16 cellular contexts compared by ENCODE assay signal in the genomic region with DNA sequence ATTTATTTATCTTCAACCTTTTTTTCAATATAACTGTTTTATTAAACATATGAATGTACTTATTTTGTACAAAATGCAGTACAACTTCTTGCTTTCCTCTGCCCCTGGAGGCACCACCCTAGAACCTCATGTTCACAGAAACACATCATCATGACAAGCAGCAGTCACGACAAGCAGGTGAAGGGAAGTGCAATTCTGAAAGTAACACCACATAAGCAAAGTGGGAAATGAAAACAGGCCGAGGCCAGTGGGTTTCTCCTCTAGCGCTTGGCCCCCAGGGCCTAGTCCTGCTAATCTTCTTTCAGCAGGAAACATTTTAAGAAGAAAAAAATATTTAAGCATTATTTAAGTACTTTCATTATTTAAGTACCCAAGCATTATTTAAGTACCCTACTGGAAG.
DNase-seq lines count a peak whose midpoint lies in the region; ATAC-seq and TF ChIP-seq lines count a peak whose summit lies in the region.
"Had no signal": no experiment of that assay in that cellular context is flagged by ENCODE, and none has a peak within 500 bp of the region (broad histone marks: within the 10 kb centered on the region; RNA-seq: fewer than 3 reads in every experiment).

No MANE protein-coding gene starts in this region.

- H3K9me3 Mint-ChIP-seq in activated T-helper 2 cell treated with anti-CD3 and anti-CD28 coated beads, Interferon-gamma antibody, Interleukin-2, Interleukin-4, amounts not matched to agents 10 μg/mL and 5 μg/mL and 100 μg/mL, durations not matched to agents 14 hours and 24 hours and 36 hours: peaks cover 8% of the 10 kb centered on the region
- H3K9me3 Mint-ChIP-seq: endodermal cell had no signal

- H3K27me3 ChIP-seq in left lung: no peaks in the 10 kb centered on the region
- H3K27me3 ChIP-seq: BLaER1, brain microvascular endothelial cell, SJCRH30 had no signal

- H3K4me1 ChIP-seq in left lung: no peaks in the 10 kb centered on the region
- H3K4me1 ChIP-seq: BLaER1, left ventricle myocardium inferior, SJCRH30 had no signal

- DNase-seq in RPMI8226 (no peak), kidney glomerular epithelial cell (lab: John Stamatoyannopoulos, UW) (no peak), left lung (no peak)
- no peak for DNase-seq in activated T-helper 2 cell treated with anti-CD3 and anti-CD28 coated beads, Interferon-gamma antibody, Interleukin-2, Interleukin-4, amounts not matched to agents 10 μg/mL and 5 μg/mL and 100 μg/mL, durations not matched to agents 14 hours and 24 hours and 36 hours (ENCODE audit: low spot score)
- DNase-seq: activated T-cell treated with anti-CD3 and anti-CD28 coated beads, Interleukin-2, amount 50 U/mL, for 48 hours; brain microvascular endothelial cell; endodermal cell; left ventricle myocardium inferior; NCI-H446 treated with DMSO at 0.1 percent for 48 hours; SJCRH30 had no signal

- no peaks in the 10 kb centered on the region for H3K4me1 Mint-ChIP-seq in activated T-helper 2 cell treated with anti-CD3 and anti-CD28 coated beads, Interferon-gamma antibody, Interleukin-2, Interleukin-4, amounts not matched to agents 10 μg/mL and 5 μg/mL and 100 μg/mL, durations not matched to agents 14 hours and 24 hours and 36 hours (ENCODE audit: low read depth)
- H3K4me1 Mint-ChIP-seq: endodermal cell had no signal

- no peaks in the 10 kb centered on the region for H3K36me3 Mint-ChIP-seq in activated T-helper 2 cell treated with anti-CD3 and anti-CD28 coated beads, Interferon-gamma antibody, Interleukin-2, Interleukin-4, amounts not matched to agents 10 μg/mL and 5 μg/mL and 100 μg/mL, durations not matched to agents 14 hours and 24 hours and 36 hours (ENCODE audit: low read depth)

- H3K9me3 ChIP-seq in left lung: no peaks in the 10 kb centered on the region
- H3K9me3 ChIP-seq: SJCRH30 had no signal

- no peaks in the 10 kb centered on the region for H3K36me3 ChIP-seq in left lung
- H3K36me3 ChIP-seq: BLaER1, brain microvascular endothelial cell, left ventricle myocardium inferior, SJCRH30 had no signal

- H3K27ac Mint-ChIP-seq in activated T-helper 2 cell treated with anti-CD3 and anti-CD28 coated beads, Interferon-gamma antibody, Interleukin-2, Interleukin-4, amounts not matched to agents 10 μg/mL and 5 μg/mL and 100 μg/mL, durations not matched to agents 14 hours and 24 hours and 36 hours: no peak overlapping the region
- H3K27ac Mint-ChIP-seq: endodermal cell had no signal

- no peak overlapping the region for H3K4me3 ChIP-seq in left lung
- H3K4me3 ChIP-seq: BLaER1, left ventricle myocardium inferior, SJCRH30 had no signal

- no peak overlapping the region for H3K27ac ChIP-seq in left lung
- H3K27ac ChIP-seq: BLaER1, brain microvascular endothelial cell, left ventricle myocardium inferior, SJCRH30 had no signal

- no peak overlapping the region for H3K4me3 Mint-ChIP-seq in activated T-helper 2 cell treated with anti-CD3 and anti-CD28 coated beads, Interferon-gamma antibody, Interleukin-2, Interleukin-4, amounts not matched to agents 10 μg/mL and 5 μg/mL and 100 μg/mL, durations not matched to agents 14 hours and 24 hours and 36 hours (ENCODE audit: low read depth)
- H3K4me3 Mint-ChIP-seq: endodermal cell had no signal

- intact Hi-C loops in left lung (cut with DNase I): no loop called here
- intact Hi-C loops in activated T-helper 2 cell treated with anti-CD3 and anti-CD28 coated beads, Interferon-gamma antibody, Interleukin-2, Interleukin-4, amounts not matched to agents 10 μg/mL and 5 μg/mL and 100 μg/mL, durations not matched to agents 14 hours and 24 hours and 36 hours (cut with micrococcal nuclease): no loop called here

- no peak for TF ChIP-seq CTCF in left lung (IDR thresholded peaks at IDR 0.05)

- ATAC-seq in GM18520 (IDR thresholded peaks at IDR 0.05; ENCODE audit: unreplicated experiment) (peak; percentile 99), GM21390 (IDR thresholded peaks at IDR 0.05; ENCODE audit: unreplicated experiment) (peak; percentile 96), HG02973 (IDR thresholded peaks at IDR 0.05; ENCODE audit: unreplicated experiment) (peak; percentile 96), HG03571 (IDR thresholded peaks at IDR 0.05; ENCODE audit: unreplicated experiment) (peak; percentile 71), left lung (no peak)
- ATAC-seq: HCT116 had no signal

- H3K27me3 Mint-ChIP-seq in activated T-helper 2 cell treated with anti-CD3 and anti-CD28 coated beads, Interferon-gamma antibody, Interleukin-2, Interleukin-4, amounts not matched to agents 10 μg/mL and 5 μg/mL and 100 μg/mL, durations not matched to agents 14 hours and 24 hours and 36 hours (ENCODE audit: low read depth): no peaks in the 10 kb centered on the region
